ENCODE assay signal across 10 cellular contexts in genomic region chr5:96381526-96381925, GRCh38. TPM values are rescaled to one million over a fixed set of nuclear protein-coding genes. Genes with fewer than 3 reads are reported as not detected.
DNase-seq lines count a peak whose midpoint lies in the region; ATAC-seq, FAIRE-seq and TF ChIP-seq lines count a peak whose summit lies in the region.
"Had no signal": no experiment of that assay in that cellular context is flagged by ENCODE, and none has a peak within 500 bp of the region (broad histone marks: within the 10 kb centered on the region; RNA-seq: fewer than 3 reads in every experiment).

No MANE protein-coding gene starts in this region.

- no peak overlapping the region for H3K4me2 ChIP-seq in SK-N-SH

- 53% methylated on average over 5 of the region's 5 CpGs for WGBS in SK-N-SH (ENCODE audit: low lambda C conversion rate)
- WGBS in pancreas, 2 donors = 79 to 81% methylated on average over 5 of the region's 5 CpGs
- WGBS in suprapubic skin = 79% methylated on average over 5 of the region's 5 CpGs

- H3K4me1 ChIP-seq in SK-N-SH (ENCODE audit: control insufficient read depth in 1 of 2, insufficient read depth in 2 of 2, low read depth in 1 of 2, low read length in 1 of 2) (peaks cover 0 to 9% of the 10 kb centered on the region in 2 experiments; a peak in 3 of 4 replicates), pancreas (no peaks in the 10 kb centered on the region), suprapubic skin (no peaks in the 10 kb centered on the region)
- H3K4me1 ChIP-seq: upper lobe of left lung had no signal

- H3K9me3 Mint-ChIP-seq in WTC11 = 0 out of 2 replicates have a peak, but pooled peaks cover 3% of the 10 kb centered on the region
- H3K9me3 Mint-ChIP-seq: nephron had no signal

- H3K4me3 Mint-ChIP-seq in WTC11 = no peak overlapping the region
- H3K4me3 Mint-ChIP-seq: nephron had no signal

- TF ChIP-seq POLR2A in suprapubic skin (IDR thresholded peaks at IDR 0.05) = no peak

- peaks cover 21% of the 10 kb centered on the region for H3K4me1 Mint-ChIP-seq in WTC11
- H3K4me1 Mint-ChIP-seq: nephron had no signal

- H2AFZ ChIP-seq in SK-N-SH (ENCODE audit: low read depth) = no peak overlapping the region

- TF ChIP-seq EP300 in SK-N-SH (IDR thresholded peaks at IDR 0.05; ENCODE audit: borderline replicate concordance in 1 of 2, low read depth in 1 of 2, low read length in 1 of 2) = no peak
- TF ChIP-seq EP300 in suprapubic skin (IDR thresholded peaks at IDR 0.05) = no peak

- H3K27me3 ChIP-seq in SK-N-SH (ENCODE audit: insufficient read depth) = no peaks in the 10 kb centered on the region
- no peaks in the 10 kb centered on the region for H3K27me3 ChIP-seq in pancreas
- H3K27me3 ChIP-seq in suprapubic skin = no peaks in the 10 kb centered on the region
- H3K27me3 ChIP-seq: upper lobe of left lung had no signal

- POLR2A ChIA-PET in SK-N-SH (lab: Yijun Ruan, JAX) (no interaction called here), WTC11 (lab: Charles Lee) (no interaction called here)

- no peak overlapping the region for H3K9ac ChIP-seq in SK-N-SH

- intact Hi-C loops in pancreas (cut with DNase I) = no loop called here

- H3K36me3 Mint-ChIP-seq in WTC11 = no peaks in the 10 kb centered on the region

- H4K20me1 ChIP-seq in SK-N-SH (ENCODE audit: insufficient read depth) = no peaks in the 10 kb centered on the region

- DNase-seq in SK-N-SH (peak; percentile 15), NCI-H187 treated with DMSO at 0.1 percent for 48 hours (lab: John Stamatoyannopoulos, UW) (peak; percentile 62), WTC11 (ENCODE audit: low spot score) (no peak), pancreas (no peak), suprapubic skin (ENCODE audit: low spot score in 2 of 2) (no peak), activated gamma-delta T cell treated with Interleukin-2 at 50 U/mL for 16 hours (no peak)
- DNase-seq: upper lobe of left lung had no signal

- no peaks in the 10 kb centered on the region for H3K79me2 ChIP-seq in SK-N-SH (ENCODE audit: insufficient read depth)

- H3K27ac Mint-ChIP-seq in WTC11 = no peak overlapping the region
- H3K27ac Mint-ChIP-seq: nephron had no signal

- ATAC-seq in SK-N-SH treated with all-trans-retinoic acid at 6 μM for 48 hours (no peak), WTC11 (peak; percentile 44; the same call in 1 of the 2 replicates), pancreas (peak in 3 of 4 donors; percentile 47 to 81 (median 80)), GM21526 (IDR thresholded peaks at IDR 0.05; ENCODE audit: low FRiP score, unreplicated experiment) (no peak)

- H3K9me3 ChIP-seq in SK-N-SH = no peaks in the 10 kb centered on the region
- no peaks in the 10 kb centered on the region for H3K9me3 ChIP-seq in pancreas
- H3K9me3 ChIP-seq in suprapubic skin = no peaks in the 10 kb centered on the region
- H3K9me3 ChIP-seq: upper lobe of left lung had no signal

- H3K36me3 ChIP-seq in SK-N-SH (replicated peaks in 1 of 2; ENCODE audit: control insufficient read depth in 1 of 2, insufficient read depth in 2 of 2, low read length in 1 of 2) (no peaks in the 10 kb centered on the region), pancreas (no peaks in the 10 kb centered on the region), suprapubic skin (no peaks in the 10 kb centered on the region)
- H3K36me3 ChIP-seq: upper lobe of left lung had no signal

- no peak for FAIRE-seq in pancreas (lab: Jason Lieb, UNC)

- peak; percentile 61 for TF ChIP-seq RAD21 in SK-N-SH (IDR thresholded peaks at IDR 0.05; ENCODE audit: low read length)

- no peaks in the 10 kb centered on the region for H3K9me2 ChIP-seq in SK-N-SH

- TF ChIP-seq CTCF in SK-N-SH (IDR thresholded peaks at IDR 0.05) (no peak), WTC11 (IDR thresholded peaks at IDR 0.05) (no peak), pancreas (IDR thresholded peaks at IDR 0.05) (no peak), suprapubic skin (IDR thresholded peaks at IDR 0.05) (no peak)

- H3K27me3 Mint-ChIP-seq in WTC11 (ENCODE audit: low read depth) = peaks cover 2% of the 10 kb centered on the region; the same call in 1 of the 2 replicates

- H3F3A ChIP-seq in SK-N-SH (replicated peaks; ENCODE audit: insufficient read depth) = no peaks in the 10 kb centered on the region

- H3K27ac ChIP-seq in SK-N-SH (ENCODE audit: low read depth in 2 of 2, low read length in 1 of 2) (no peak overlapping the region), pancreas (no peak overlapping the region), suprapubic skin (no peak overlapping the region)
- H3K27ac ChIP-seq: upper lobe of left lung had no signal

- no peak overlapping the region for H3K4me3 ChIP-seq in SK-N-SH (ENCODE audit: low read depth in 2 of 2, low read length in 1 of 2)
- no peak overlapping the region for H3K4me3 ChIP-seq in pancreas
- H3K4me3 ChIP-seq in suprapubic skin = no peak overlapping the region
- H3K4me3 ChIP-seq: upper lobe of left lung had no signal

- CTCF ChIA-PET in SK-N-SH (lab: Yijun Ruan, JAX) (interaction anchor here (0.8 to 4.2 kb wide), 10 partner anchors 9 to 306 kb away, joined by 3 to 26 read pairs (median 3); no protein-coding TSS in a partner anchor), WTC11 (lab: Charles Lee) (interaction anchor here (0.6 kb wide), 2 partner anchors 52 to 570 kb away, joined by 3 to 5 read pairs; no protein-coding TSS in a partner anchor)

TF ChIP-seq in SK-N-SH, 30 proteins besides CTCF, POLR2A, EP300 and RAD21:
- TF ChIP-seq SMC3 (IDR thresholded peaks at IDR 0.05; ENCODE audit: low read depth, low read length) (peak; percentile 18; the same call in 1 of the 2 replicates), SIN3A (IDR thresholded peaks at IDR 0.05; ENCODE audit: borderline replicate concordance, low read depth, low read length) (no peak), GABPA (IDR thresholded peaks at IDR 0.05; ENCODE audit: low read depth) (no peak), JUND (IDR thresholded peaks at IDR 0.05) (no peak), GATA2 (CRISPR knock-in tag; IDR thresholded peaks at IDR 0.05) (peak; percentile 17; the same call in 1 of the 2 replicates)
TF ChIP-seq in SK-N-SH: peak in this region for 2.

TF ChIP-seq in SK-N-SH treated with all-trans-retinoic acid at 6 μM for 48 hours, 23 proteins besides CTCF, POLR2A, EP300 and RAD21 (continues in another document):
- no peak for TF ChIP-seq ISL1 (CRISPR knock-in tag; IDR thresholded peaks at IDR 0.05)
- TF ChIP-seq OSR1 (CRISPR knock-in tag; IDR thresholded peaks at IDR 0.05) = no peak
- no peak for TF ChIP-seq GLIS3 (CRISPR knock-in tag; IDR thresholded peaks at IDR 0.05)
- TF ChIP-seq ZFP3 (CRISPR knock-in tag; IDR thresholded peaks at IDR 0.05) = no peak
- no peak for TF ChIP-seq ZNF8 (CRISPR knock-in tag; IDR thresholded peaks at IDR 0.05)
- TF ChIP-seq ESRRG (CRISPR knock-in tag; IDR thresholded peaks at IDR 0.05) = no peak
- TF ChIP-seq TCF4 (CRISPR knock-in tag; IDR thresholded peaks at IDR 0.05; ENCODE audit: borderline replicate concordance) = no peak
- no peak for TF ChIP-seq ZFP30 (CRISPR knock-in tag; IDR thresholded peaks at IDR 0.05)
- TF ChIP-seq POU6F1 (CRISPR knock-in tag; IDR thresholded peaks at IDR 0.05; ENCODE audit: borderline replicate concordance, low read depth) = no peak
- TF ChIP-seq ZNF565 (CRISPR knock-in tag; conservative IDR thresholded peaks at IDR 0.05; ENCODE audit: low read depth) = no peak
- TF ChIP-seq RARB (CRISPR knock-in tag; IDR thresholded peaks at IDR 0.05) = no peak

TF ChIP-seq in WTC11, 78 proteins besides CTCF, POLR2A, EP300 and RAD21:
- TF ChIP-seq ZNF425 (CRISPR knock-in tag; conservative IDR thresholded peaks at IDR 0.05) = no peak

RNA-seq across cellular contexts. Expression of gene PCSK1, which starts 51.5 kb away (rescaled TPM):
- polyA plus RNA-seq in SK-N-SH (2012; rRNA removed) (0.08 TPM in 1 of 2 replicates, not detected in the other), pancreas (10 to 100 TPM in 1 of 2 donors, 1 to 10 TPM in 1; 3.8 to 32.4 TPM)
- not detected in 2 replicates for polyA plus RNA-seq in SK-N-SH (2012; cell fraction: cytosol; rRNA removed)
- polyA plus RNA-seq in SK-N-SH (2012; cell fraction: nucleus; rRNA removed) = 0.04 TPM in 1 of 2 replicates, not detected in the other
- total RNA-seq in WTC11 (2021) (2.7 to 4.5 TPM (median 3.6 TPM) in 3 replicates), pancreas (10 to 100 TPM in 3 of 6 donors, 1 to 10 TPM in 3; 2.3 to 33.0 (median 10.5) TPM), suprapubic skin (1 to 10 TPM in 1 of 4 donors, under 1 TPM in 3; 0.25 to 1.4 (median 0.36) TPM)

Comparison
In these comparisons a context has a peak if more than half of its experiments do, and no peak if none do; other contexts are left out.
1. DNase-seq: peak in SK-N-SH (single experiment) and NCI-H187 treated with DMSO at 0.1 percent for 48 hours (single experiment); none in WTC11 (single experiment), pancreas (0 of 6), suprapubic skin (0 of 2) and activated gamma-delta T cell treated with Interleukin-2 at 50 U/mL for 16 hours (single experiment).
2. ATAC-seq: peak in WTC11 (single experiment) and pancreas (3 of 4); none in SK-N-SH treated with all-trans-retinoic acid at 6 μM for 48 hours (single experiment) and GM21526 (single experiment).